Comparison of ENCODE assay signal across 10 cellular contexts in genomic region chr19:46674416-46675178, GRCh38. TPM values are rescaled to one million over a fixed set of nuclear protein-coding genes. Genes with fewer than 3 reads are reported as not detected.
A peak's percentile ranks its signal among the peaks of the same experiment; 100 is the strongest.
DNase-seq lines count a peak whose midpoint lies in the region; ATAC-seq and TF ChIP-seq lines count a peak whose summit lies in the region.
"Had no signal": no experiment of that assay in that cellular context is flagged by ENCODE, and none has a peak within 500 bp of the region (broad histone marks: within the 10 kb centered on the region; RNA-seq: fewer than 3 reads in every experiment).

No MANE protein-coding gene starts in this region.

- intact Hi-C loops in activated B cell treated with CpG ODN at 0.5 μM for 24 hours (cut with micrococcal nuclease) = no loop called here
- intact Hi-C loops in left colon (cut with DNase I, micrococcal nuclease) = no loop called here

- no peaks in the 10 kb centered on the region for H3K4me1 Mint-ChIP-seq in activated B cell treated with CpG ODN at 0.5 μM for 24 hours

- ATAC-seq in activated B cell treated with CpG ODN at 0.5 μM for 24 hours (ENCODE audit: low read depth) (peak; percentile 13), left colon (peak; percentile 35), HG02870 (IDR thresholded peaks at IDR 0.05; ENCODE audit: unreplicated experiment) (no peak), HG03097 (IDR thresholded peaks at IDR 0.05; ENCODE audit: low FRiP score, unreplicated experiment) (no peak)

- CTCF ChIA-PET in HEK293T (lab: Yijun Ruan, JAX) (no interaction called here), activated B cell treated with CpG ODN at 0.5 μM for 24 hours (lab: Charles Lee) (interaction anchor here (0.6 kb wide), 1 partner anchor 119 kb away, joined by 3 read pairs; no protein-coding TSS in a partner anchor)

- no peaks in the 10 kb centered on the region for H3K27me3 Mint-ChIP-seq in activated B cell treated with CpG ODN at 0.5 μM for 24 hours

- H3K36me3 Mint-ChIP-seq in activated B cell treated with CpG ODN at 0.5 μM for 24 hours (ENCODE audit: low read depth) = peaks cover 69% of the 10 kb centered on the region

- TF ChIP-seq CTCF in activated B cell treated with CpG ODN at 0.5 μM for 24 hours (IDR thresholded peaks at IDR 0.05) = no peak

- peak; percentile 59 for DNase-seq in D341Med (ENCODE audit: low spot score)
- peak; percentile 51 for DNase-seq in HEK293T (ENCODE audit: extremely low spot score)
- DNase-seq in activated B cell treated with CpG ODN at 0.5 μM for 24 hours = no peak
- no peak for DNase-seq in left colon
- no peak for DNase-seq in DMS153 (lab: John Stamatoyannopoulos, UW)
- DNase-seq: activated naive CD4-positive, alpha-beta T cell; KBM-7; psoas muscle had no signal

- no peaks in the 10 kb centered on the region for H3K9me3 Mint-ChIP-seq in activated B cell treated with CpG ODN at 0.5 μM for 24 hours

- POLR2A ChIA-PET in HEK293T (lab: Yijun Ruan, JAX) = no interaction called here
- POLR2A ChIA-PET in activated B cell treated with CpG ODN at 0.5 μM for 24 hours (lab: Charles Lee) = no interaction called here

- H3K4me3 Mint-ChIP-seq in activated B cell treated with CpG ODN at 0.5 μM for 24 hours = no peak overlapping the region

- no peak overlapping the region for H3K27ac Mint-ChIP-seq in activated B cell treated with CpG ODN at 0.5 μM for 24 hours

TF ChIP-seq in HEK293T, 16 proteins besides CTCF, POLR2A, EP300 and RAD21:
- no peak for TF ChIP-seq SP1 (IDR thresholded peaks at IDR 0.05)

RNA-seq across cellular contexts. Expression of gene DACT3, which starts 13.6 kb away (rescaled TPM):
- total RNA-seq in activated B cell treated with CpG ODN at 0.5 μM for 24 hours (0.49 and 0.75 TPM in 2 replicates), left colon (1 to 10 TPM; 1.1 to 7.8 TPM)

RNA-seq across cellular contexts. Expression of gene GNG8, which starts 38.6 kb away (rescaled TPM):
- total RNA-seq in activated B cell treated with CpG ODN at 0.5 μM for 24 hours (33.1 and 38.2 TPM in 2 replicates), left colon (not detected)
- total RNA-seq: psoas muscle had no signal

RNA-seq across cellular contexts. Expression of gene PRKD2, which starts 42.3 kb away (rescaled TPM):
- total RNA-seq in activated B cell treated with CpG ODN at 0.5 μM for 24 hours (157 and 191 TPM in 2 replicates), left colon (10 to 100 TPM; 62.5 to 64.4 TPM)

RNA-seq across cellular contexts. Expression of gene PTGIR, which starts 49.7 kb away (rescaled TPM):
- total RNA-seq in activated B cell treated with CpG ODN at 0.5 μM for 24 hours = 13.4 and 17.8 TPM in 2 replicates
- total RNA-seq in left colon = 1 to 10 TPM in 1 of 2 donors, under 1 TPM in 1; 0.58 to 1.6 TPM

Comparison
In these comparisons a context has a peak if more than half of its experiments do, and no peak if none do; other contexts are left out.
1. DNase-seq: peak in D341Med (single experiment) and HEK293T (single experiment); none in activated B cell treated with CpG ODN at 0.5 μM for 24 hours (single experiment), left colon (0 of 2) and DMS153 (single experiment).
2. ATAC-seq: peak in activated B cell treated with CpG ODN at 0.5 μM for 24 hours (single experiment) and left colon (single experiment); none in HG02870 (single experiment) and HG03097 (single experiment).
3. RNA of gene GNG8, which starts 38.6 kb away (total RNA-seq): 33.1 to 38.2 TPM in activated B cell treated with CpG ODN at 0.5 μM for 24 hours; not detected in left colon; every median in the first group is over 10 times any median in the second.